ENCODE assay signal across 7 cellular contexts in the genomic region with DNA sequence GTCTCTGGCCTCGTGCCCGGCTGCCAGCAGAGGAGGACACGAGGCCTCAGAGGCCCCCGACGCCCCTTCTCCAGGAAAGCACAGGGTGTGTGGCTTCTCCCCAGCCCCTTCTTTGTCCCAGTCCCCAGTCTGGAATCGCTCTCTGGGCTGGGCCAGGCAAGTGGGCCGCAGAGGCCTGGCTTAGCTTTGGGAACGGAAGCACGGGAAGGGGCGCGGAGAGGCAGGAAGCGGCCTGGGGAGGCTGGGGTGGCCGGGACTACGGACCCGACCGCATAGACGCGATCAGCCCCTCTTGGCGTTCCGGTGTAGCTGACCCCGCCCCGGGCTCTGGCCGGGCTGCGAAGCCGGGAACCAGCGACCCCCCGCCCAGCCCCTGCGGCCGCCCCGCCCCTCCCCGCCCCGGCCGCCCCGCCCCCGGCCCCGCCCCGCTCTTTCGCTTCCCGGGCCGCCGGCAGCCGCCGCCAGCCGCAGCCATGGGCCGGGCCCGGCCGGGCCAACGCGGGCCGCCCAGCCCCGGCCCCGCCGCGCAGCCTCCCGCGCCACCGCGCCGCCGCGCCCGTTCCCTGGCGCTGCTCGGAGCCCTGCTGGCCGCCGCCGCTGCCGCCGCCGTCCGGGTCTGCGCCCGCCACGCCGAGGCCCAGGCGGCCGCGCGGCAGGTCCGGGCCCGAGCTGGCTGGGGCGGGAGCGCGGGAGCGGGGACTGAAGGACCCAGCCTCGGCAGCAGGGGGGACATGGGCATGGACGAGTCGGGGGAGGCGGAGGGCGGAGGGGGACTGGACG. TPM values are rescaled to one million over a fixed set of nuclear protein-coding genes. Genes with fewer than 3 reads are reported as not detected.
A peak's percentile ranks its signal among the peaks of the same experiment; 100 is the strongest.
DNase-seq lines count a peak whose midpoint lies in the region; ATAC-seq and TF ChIP-seq lines count a peak whose summit lies in the region.

A gene with protein sequence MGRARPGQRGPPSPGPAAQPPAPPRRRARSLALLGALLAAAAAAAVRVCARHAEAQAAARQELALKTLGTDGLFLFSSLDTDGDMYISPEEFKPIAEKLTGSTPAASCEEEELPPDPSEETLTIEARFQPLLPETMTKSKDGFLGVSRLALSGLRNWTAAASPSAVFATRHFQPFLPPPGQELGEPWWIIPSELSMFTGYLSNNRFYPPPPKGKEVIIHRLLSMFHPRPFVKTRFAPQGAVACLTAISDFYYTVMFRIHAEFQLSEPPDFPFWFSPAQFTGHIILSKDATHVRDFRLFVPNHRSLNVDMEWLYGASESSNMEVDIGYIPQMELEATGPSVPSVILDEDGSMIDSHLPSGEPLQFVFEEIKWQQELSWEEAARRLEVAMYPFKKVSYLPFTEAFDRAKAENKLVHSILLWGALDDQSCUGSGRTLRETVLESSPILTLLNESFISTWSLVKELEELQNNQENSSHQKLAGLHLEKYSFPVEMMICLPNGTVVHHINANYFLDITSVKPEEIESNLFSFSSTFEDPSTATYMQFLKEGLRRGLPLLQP (plus strand): TSS at position 436 of the 780 bp plus-strand sequence. CDS start 38 bp downstream, at position 474.

- H3K9ac ChIP-seq in fibroblast of lung (ENCODE audit: insufficient read depth, low read length) = peak within 1 kb of the TSS; percentile 69

- H3K4me3 Mint-ChIP-seq in type B pancreatic cell = peak within 1 kb of the TSS; percentile 86

- H3K36me3 Mint-ChIP-seq in type B pancreatic cell = no peaks in the 10 kb centered on the region

- peak within 1 kb of the TSS; percentile 36 for H3K27ac Mint-ChIP-seq in type B pancreatic cell

- H3K4me1 Mint-ChIP-seq in type B pancreatic cell (ENCODE audit: unreplicated experiment) = peaks cover 35% of the 10 kb centered on the region

- peaks cover 4% of the 10 kb centered on the region for H3K79me2 ChIP-seq in fibroblast of lung (ENCODE audit: control insufficient read depth, insufficient read depth, low read length)

- TF ChIP-seq CTCF in fibroblast of lung (conservative IDR thresholded peaks at IDR 0.05 in 1 of 2, IDR thresholded peaks at IDR 0.05 in 1 of 2; ENCODE audit: low read depth in 1 of 2, low read length in 2 of 2) (no peak), type B pancreatic cell (conservative IDR thresholded peaks at IDR 0.05) (no peak)

- H3K36me3 ChIP-seq in fibroblast of lung (ENCODE audit: control insufficient read depth, insufficient read depth, low read length) (no peaks in the 10 kb centered on the region), muscle layer of duodenum (ENCODE audit: control insufficient read depth in 1 of 2, insufficient read depth in 2 of 2, low read length in 2 of 2) (peaks cover 0 to under 1% of the 10 kb centered on the region in 2 donors)

- H2AFZ ChIP-seq in fibroblast of lung (ENCODE audit: low read length) = peak within 1 kb of the TSS; percentile 61

- H3K9me3 ChIP-seq in fibroblast of lung (ENCODE audit: control insufficient read depth, insufficient read depth, low read depth, low read length) = no peaks in the 10 kb centered on the region
- H3K9me3 ChIP-seq in muscle layer of duodenum (ENCODE audit: control insufficient read depth in 1 of 2, low read length in 2 of 2) = no peaks in the 10 kb centered on the region

- H3K27me3 Mint-ChIP-seq in type B pancreatic cell = peaks cover 6% of the 10 kb centered on the region

- H4K20me1 ChIP-seq in fibroblast of lung (ENCODE audit: control insufficient read depth, extremely low read depth, insufficient read depth, low read length) = no peaks in the 10 kb centered on the region

- DNase-seq in NCI-H1694 (lab: John Stamatoyannopoulos, UW) (peak; percentile 10), fibroblast of lung (ENCODE audit: low read depth in 2 of 2) (peak; percentile 45 to 68), type B pancreatic cell (ENCODE audit: extremely low spot score, unreplicated experiment) (no peak)
- peak; percentile 70 for DNase-seq in activated CD8-positive, alpha-beta memory T cell treated with anti-CD3 and anti-CD28 coated beads, Interleukin-2, amount 50 U/mL, for 48 hours

- peak within 1 kb of the TSS; percentile 51; the same call in 1 of the 2 replicates for H3K4me3 ChIP-seq in GM08714 (ENCODE audit: low read length)
- peak within 1 kb of the TSS; percentile 61 to 73 (median 70) for H3K4me3 ChIP-seq in fibroblast of lung (replicated peaks in 1 of 4; ENCODE audit: control extremely low read depth in 1 of 4, insufficient read depth in 1 of 4, low read depth in 3 of 4, low read length in 4 of 4)
- peak within 1 kb of the TSS; percentile 58 to 64 for H3K4me3 ChIP-seq in muscle layer of duodenum (ENCODE audit: low read depth in 1 of 2, low read length in 2 of 2)

- no peaks in the 10 kb centered on the region for H3K9me3 Mint-ChIP-seq in type B pancreatic cell

- ATAC-seq in GM21717 (IDR thresholded peaks at IDR 0.05; ENCODE audit: unreplicated experiment) = no peak

- H3K4me1 ChIP-seq in fibroblast of lung (ENCODE audit: control insufficient read depth, extremely low read depth, insufficient read depth, low read length) = peaks cover 9% of the 10 kb centered on the region
- peaks cover 4 to 52% of the 10 kb centered on the region in 2 donors for H3K4me1 ChIP-seq in muscle layer of duodenum (ENCODE audit: control insufficient read depth in 1 of 2, insufficient read depth in 2 of 2, low read length in 2 of 2)

- H3K27me3 ChIP-seq in fibroblast of lung (ENCODE audit: control insufficient read depth, insufficient read depth, low read length) (no peaks in the 10 kb centered on the region), muscle layer of duodenum (ENCODE audit: low read depth, low read length) (no peaks in the 10 kb centered on the region)

- H3K27ac ChIP-seq in fibroblast of lung (ENCODE audit: insufficient read depth, low read length) (peak within 1 kb of the TSS; percentile 52), muscle layer of duodenum (ENCODE audit: low read length) (peak within 1 kb of the TSS; percentile 39)

- peak within 1 kb of the TSS; percentile 98 for H3K4me2 ChIP-seq in fibroblast of lung (ENCODE audit: extremely low read depth, insufficient read depth, low read length)

RNA-seq across cellular contexts. Expression of the gene that starts here (rescaled TPM):
- total RNA-seq in fibroblast of lung = 11.0 and 19.3 TPM in 2 replicates
- polyA plus RNA-seq in fibroblast of lung = 67.6 and 69.5 TPM in 2 replicates
- polyA plus RNA-seq in fibroblast of lung (2012) = 81.1 and 108 TPM in 2 replicates
- polyA minus RNA-seq in fibroblast of lung (ENCODE audit: low replicate concordance) = 172 and 276 TPM in 2 replicates
- total RNA-seq in type B pancreatic cell (ENCODE audit: low replicate concordance) = 39.8 and 68.7 TPM in 2 replicates
